Comparison of ENCODE assay signal across 11 cellular contexts in the genomic region with DNA sequence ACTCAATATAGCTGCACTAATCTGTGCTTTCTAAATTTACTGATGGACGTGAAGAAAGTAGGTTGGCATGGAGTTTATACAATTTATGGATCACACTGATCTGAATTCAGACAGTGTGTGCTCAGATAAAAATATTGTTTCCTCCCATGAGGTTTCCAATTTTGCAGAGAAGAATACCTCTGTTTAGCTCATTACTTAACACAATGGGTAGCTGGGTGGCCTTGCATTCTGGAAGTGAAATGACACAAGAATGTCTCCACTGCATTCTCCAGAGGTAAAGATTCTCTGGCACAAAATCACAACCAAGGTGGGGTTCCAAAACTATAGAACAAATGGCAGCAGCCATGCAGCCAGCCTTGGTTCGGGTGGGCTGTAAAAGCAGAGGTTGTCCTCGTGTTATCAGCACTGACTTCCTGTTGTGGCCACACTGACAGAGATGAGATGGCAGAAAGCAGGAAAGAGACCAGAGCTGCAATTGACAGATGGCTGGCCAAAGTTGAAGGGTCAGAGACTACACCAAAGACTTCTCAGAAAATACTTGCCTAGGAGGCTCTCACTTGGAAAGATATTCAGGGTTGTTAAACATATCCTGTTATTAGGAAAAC. TPM values are rescaled to one million over a fixed set of nuclear protein-coding genes. Genes with fewer than 3 reads are reported as not detected.
A peak's percentile ranks its signal among the peaks of the same experiment; 100 is the strongest.
DNase-seq lines count a peak whose midpoint lies in the region; ATAC-seq and TF ChIP-seq lines count a peak whose summit lies in the region.
"Had no signal": no experiment of that assay in that cellular context is flagged by ENCODE, and none has a peak within 500 bp of the region (broad histone marks: within the 10 kb centered on the region; RNA-seq: fewer than 3 reads in every experiment).

No MANE protein-coding gene starts in this region.

- no peak overlapping the region for H3K4me3 Mint-ChIP-seq in activated naive CD8-positive, alpha-beta T cell treated with anti-CD3 and anti-CD28 coated beads, Interleukin-2, amount 50 U/mL, for 24 hours
- H3K4me3 Mint-ChIP-seq: CD8-positive, alpha-beta T cell had no signal

- H3K36me3 ChIP-seq in colonic mucosa = no peaks in the 10 kb centered on the region

- no peak overlapping the region for H3K27ac ChIP-seq in colonic mucosa

- H3K9ac ChIP-seq in colonic mucosa (ENCODE audit: low read depth in 2 of 2, low read length in 2 of 2) = no peak overlapping the region

- intact Hi-C loops in colonic mucosa (cut with DNase I) = no loop called here
- intact Hi-C loops in lower leg skin (cut with DNase I; ENCODE audit: low total_unique reads) = no loop called here

- no peaks in the 10 kb centered on the region for H3K4me1 ChIP-seq in colonic mucosa

- peak overlapping the region; percentile 31 for H3K27ac Mint-ChIP-seq in activated naive CD8-positive, alpha-beta T cell treated with anti-CD3 and anti-CD28 coated beads, Interleukin-2, amount 50 U/mL, for 24 hours
- H3K27ac Mint-ChIP-seq: CD8-positive, alpha-beta T cell had no signal

- DNase-seq in CMK (ENCODE audit: low read depth) (peak; percentile 74), colonic mucosa (no peak), lower leg skin (ENCODE audit: low spot score in 2 of 2) (no peak), DMS53 (lab: John Stamatoyannopoulos, UW) (no peak), SW 1271 (lab: John Stamatoyannopoulos, UW) (no peak)
- DNase-seq in activated naive CD8-positive, alpha-beta T cell treated with anti-CD3 and anti-CD28 coated beads, Interleukin-2, amount 50 U/mL, for 24 hours = peak; percentile 3
- DNase-seq: CD8-positive, alpha-beta T cell; foreskin fibroblast had no signal

- H3K9me3 Mint-ChIP-seq in activated naive CD8-positive, alpha-beta T cell treated with anti-CD3 and anti-CD28 coated beads, Interleukin-2, amount 50 U/mL, for 24 hours = no peaks in the 10 kb centered on the region
- H3K9me3 Mint-ChIP-seq: activated naive CD4-positive, alpha-beta T cell treated with anti-CD3 and anti-CD28 coated beads, Interleukin-2, amount 50 U/mL, for 72 hours; CD8-positive, alpha-beta T cell had no signal

- no peak for TF ChIP-seq POLR2A in lower leg skin (IDR thresholded peaks at IDR 0.05)

- H3K9me3 ChIP-seq in colonic mucosa = no peaks in the 10 kb centered on the region

- WGBS in lower leg skin, 2 donors = 57 to 66% methylated on average over 3 of the region's 3 CpGs

- no peaks in the 10 kb centered on the region for H3K27me3 Mint-ChIP-seq in activated naive CD8-positive, alpha-beta T cell treated with anti-CD3 and anti-CD28 coated beads, Interleukin-2, amount 50 U/mL, for 24 hours

- H3K4me3 ChIP-seq in colonic mucosa = no peak overlapping the region
- no peak overlapping the region for H3K4me3 ChIP-seq in lower leg skin (ENCODE audit: low read depth, poor library complexity, severe bottlenecking)

- peaks cover 11% of the 10 kb centered on the region for H3K4me1 Mint-ChIP-seq in activated naive CD8-positive, alpha-beta T cell treated with anti-CD3 and anti-CD28 coated beads, Interleukin-2, amount 50 U/mL, for 24 hours

- ATAC-seq in GM19463 (IDR thresholded peaks at IDR 0.05; ENCODE audit: unreplicated experiment) = peak; percentile 80
- ATAC-seq in HG03175 (IDR thresholded peaks at IDR 0.05; ENCODE audit: unreplicated experiment) = peak; percentile 70
- no peak for ATAC-seq in activated naive CD8-positive, alpha-beta T cell treated with anti-CD3 and anti-CD28 coated beads, Interleukin-2, amount 50 U/mL, for 24 hours
- ATAC-seq: activated naive CD4-positive, alpha-beta T cell treated with anti-CD3 and anti-CD28 coated beads, Interleukin-2, amount 50 U/mL, for 72 hours; CD8-positive, alpha-beta T cell had no signal

- no peaks in the 10 kb centered on the region for H3K36me3 Mint-ChIP-seq in activated naive CD8-positive, alpha-beta T cell treated with anti-CD3 and anti-CD28 coated beads, Interleukin-2, amount 50 U/mL, for 24 hours (ENCODE audit: low read depth)
- H3K36me3 Mint-ChIP-seq: activated naive CD4-positive, alpha-beta T cell treated with anti-CD3 and anti-CD28 coated beads, Interleukin-2, amount 50 U/mL, for 72 hours; CD8-positive, alpha-beta T cell had no signal

- H3K27me3 ChIP-seq in colonic mucosa = no peaks in the 10 kb centered on the region

- no peak for TF ChIP-seq CTCF in colonic mucosa (IDR thresholded peaks at IDR 0.05)
- TF ChIP-seq CTCF in lower leg skin (IDR thresholded peaks at IDR 0.05) = no peak

RNA-seq across cellular contexts. Expression of a gene that starts 50.2 kb away (rescaled TPM):
- total RNA-seq in colonic mucosa (10 to 100 TPM; 79.8 to 95.0 TPM), lower leg skin (10 to 100 TPM; 28.5 to 58.4 (median 46.1) TPM)

Comparison
In these comparisons a context has a peak if more than half of its experiments do, and no peak if none do; other contexts are left out.
1. DNase-seq: peak in CMK (single experiment) and activated naive CD8-positive, alpha-beta T cell treated with anti-CD3 and anti-CD28 coated beads, Interleukin-2, amount 50 U/mL, for 24 hours (single experiment); none in colonic mucosa (single experiment), lower leg skin (0 of 2), DMS53 (single experiment) and SW 1271 (0 of 2).